ENCODE assay signal across 9 cellular contexts in the genomic region with DNA sequence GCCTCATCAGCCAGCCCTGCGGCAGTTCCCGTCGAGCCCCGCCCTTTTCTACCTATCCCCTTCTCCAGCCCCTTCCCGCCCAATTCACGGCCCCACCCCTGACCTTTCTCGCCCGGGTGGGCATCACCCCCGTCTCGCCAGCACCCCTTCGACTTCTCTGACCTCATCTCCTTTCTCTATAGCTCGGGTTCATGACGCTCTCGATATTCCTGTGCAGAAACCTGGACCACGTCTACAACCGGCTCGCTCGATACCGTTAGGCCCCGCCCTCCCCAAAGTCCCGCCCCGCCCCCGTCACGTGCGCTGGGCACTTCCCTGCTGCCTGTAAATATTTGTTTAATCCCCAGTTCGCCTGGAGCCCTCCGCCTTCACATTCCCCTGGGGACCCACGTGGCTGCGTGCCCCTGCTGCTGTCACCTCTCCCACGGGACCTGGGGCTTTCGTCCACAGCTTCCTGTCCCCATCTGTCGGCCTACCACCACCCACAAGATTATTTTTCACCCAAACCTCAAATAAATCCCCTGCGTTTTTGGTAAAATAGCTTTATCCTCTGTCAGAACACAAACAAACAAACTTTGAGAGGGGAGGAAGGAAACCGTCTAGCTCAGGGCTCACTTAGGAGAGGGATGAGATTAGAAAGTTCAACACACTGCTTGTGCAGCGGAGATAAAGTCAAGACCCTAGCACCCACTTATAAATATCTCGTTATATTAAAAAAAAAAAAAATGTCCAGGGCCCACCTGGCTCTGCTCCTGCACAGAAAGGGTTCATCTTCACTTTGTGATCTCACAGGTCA. TPM values are rescaled to one million over a fixed set of nuclear protein-coding genes. Genes with fewer than 3 reads are reported as not detected.
DNase-seq lines count a peak whose midpoint lies in the region; ATAC-seq and TF ChIP-seq lines count a peak whose summit lies in the region.
"Had no signal": no experiment of that assay in that cellular context is flagged by ENCODE, and none has a peak within 500 bp of the region (broad histone marks: within the 10 kb centered on the region; RNA-seq: fewer than 3 reads in every experiment).

No MANE protein-coding gene starts in this region.

- intact Hi-C loops in left colon (cut with DNase I, micrococcal nuclease), result no loop called here
- intact Hi-C loops in tibial artery (cut with DNase I; ENCODE audit: low total_unique reads), result loop anchor here (10.0 kb wide), 1 partner anchor 75 kb away; no protein-coding TSS in a partner anchor

- peak overlapping the region; percentile 85 to 96 for H3K27ac ChIP-seq in tibial artery
- H3K27ac ChIP-seq: SJSA1 had no signal

- peaks cover 3% of the 10 kb centered on the region for H3K4me1 ChIP-seq in adipocyte (ENCODE audit: control insufficient read depth, insufficient read depth, low read length)
- H3K4me1 ChIP-seq in tibial artery, result peaks cover 0 to 30% (median 18%) of the 10 kb centered on the region in 4 donors

- H3K4me3 ChIP-seq in GM06990 (replicated peaks; ENCODE audit: low read depth, low read length), result peak overlapping the region; percentile 32
- H3K4me3 ChIP-seq in adipocyte (ENCODE audit: low read length), result peak overlapping the region; percentile 50
- peak overlapping the region; percentile 52 to 77 for H3K4me3 ChIP-seq in tibial artery
- H3K4me3 ChIP-seq: SJSA1 had no signal

- H3K9me3 ChIP-seq in adipocyte (ENCODE audit: control insufficient read depth, low read length), result no peaks in the 10 kb centered on the region
- H3K9me3 ChIP-seq in tibial artery, result no peaks in the 10 kb centered on the region
- H3K9me3 ChIP-seq: SJSA1 had no signal

- ATAC-seq in GM21526 (IDR thresholded peaks at IDR 0.05; ENCODE audit: low FRiP score, unreplicated experiment), result peak; percentile 40
- ATAC-seq in left colon, result peak; percentile 46

- H3K27me3 ChIP-seq in GM06990 (replicated peaks; ENCODE audit: control insufficient read depth, insufficient read depth, low read length) (no peaks in the 10 kb centered on the region), adipocyte (replicated peaks; ENCODE audit: control insufficient read depth, insufficient read depth, low read length) (no peaks in the 10 kb centered on the region), tibial artery (no peaks in the 10 kb centered on the region)
- H3K27me3 ChIP-seq: SJSA1 had no signal

- H3K36me3 ChIP-seq in GM06990 (ENCODE audit: control insufficient read depth, insufficient read depth, low read length) (peaks cover 18% of the 10 kb centered on the region), adipocyte (ENCODE audit: control insufficient read depth, insufficient read depth, low read length, severe bottlenecking) (peaks cover 34% of the 10 kb centered on the region), tibial artery (peaks cover 40 to 53% (median 42%) of the 10 kb centered on the region in 3 donors)

- no peak overlapping the region for H3K9ac ChIP-seq in adipocyte (ENCODE audit: low read length)

- DNase-seq in GM06990 (ENCODE audit: extremely low read depth, insufficient read length) (peak; percentile 92), HuH-7 (ENCODE audit: low spot score) (peak; percentile 86), adipocyte (ENCODE audit: low read depth) (peak; percentile 19), left colon (peak; percentile 62 to 73), tibial artery (peak; percentile 80 to 97), 8988T (no peak), DMS79 treated with DMSO at 0.1 percent for 48 hours (lab: John Stamatoyannopoulos, UW) (no peak)

- no peak for TF ChIP-seq CTCF in GM06990 (IDR thresholded peaks at IDR 0.05; ENCODE audit: insufficient read depth, low read length, poor library complexity, severe bottlenecking)
- TF ChIP-seq CTCF in tibial artery (IDR thresholded peaks at IDR 0.05), result no peak

RNA-seq across cellular contexts. Expression of gene CD37, which starts 5.1 kb away (rescaled TPM):
- total RNA-seq in left colon, result 1 to 10 TPM; 5.6 to 9.6 TPM
- total RNA-seq: SJSA1 had no signal

RNA-seq across cellular contexts. Expression of gene SLC6A16, which starts 15.3 kb away (rescaled TPM):
- under 1 TPM; 0.43 to 0.50 TPM for total RNA-seq in left colon
- total RNA-seq: SJSA1 had no signal

RNA-seq across cellular contexts. Expression of gene TEAD2, which starts 21.9 kb away (rescaled TPM):
- total RNA-seq in left colon, result 10 to 100 TPM; 11.8 to 18.0 TPM

RNA-seq across cellular contexts. Expression of gene DKKL1, which starts 23.4 kb away (rescaled TPM):
- not detected for total RNA-seq in left colon

RNA-seq across cellular contexts. Expression of gene KASH5, which starts 47.8 kb away (rescaled TPM):
- not detected for total RNA-seq in left colon
- total RNA-seq: SJSA1 had no signal

Comparison
In these comparisons a context has a peak if more than half of its experiments do, and no peak if none do; other contexts are left out.
1. DNase-seq: peak in GM06990 (single experiment), HuH-7 (single experiment), adipocyte (single experiment), left colon (2 of 2) and tibial artery (2 of 2); none in 8988T (single experiment) and DMS79 treated with DMSO at 0.1 percent for 48 hours (single experiment).
2. Peak in every context shown above with its lines, with median percentiles within 50 percentile points of each other: H3K4me3 ChIP-seq.